In genomic region chr1:47186267-47187185, GRCh38 we compare ENCODE assay signal across 17 cellular contexts. TPM values are rescaled to one million over a fixed set of nuclear protein-coding genes. Genes with fewer than 3 reads are reported as not detected.
"Had no signal": no experiment of that assay in that cellular context is flagged by ENCODE, and none has a peak within 500 bp of the region (broad histone marks: within the 10 kb centered on the region; RNA-seq: fewer than 3 reads in every experiment).

No MANE protein-coding gene starts in this region.

- FAIRE-seq: colon, endothelial cell of umbilical vein, urothelium cell line had no signal

- H3K27ac ChIP-seq: adrenal gland, VCaP had no signal

- H3K36me3 ChIP-seq: adrenal gland had no signal

- H3K9me3 Mint-ChIP-seq: activated naive CD4-positive, alpha-beta T cell treated with anti-CD3 and anti-CD28 coated beads for 36 hours; activated T-cell treated with anti-CD3 and anti-CD28 coated beads, Interleukin-2, amount 50 U/mL, for 72 hours; naive thymus-derived CD8-positive, alpha-beta T cell had no signal

- DNase-seq: activated CD4-positive, alpha-beta T cell treated with anti-CD3 and anti-CD28 coated beads for 4 hours; activated naive CD4-positive, alpha-beta T cell treated with anti-CD3 and anti-CD28 coated beads for 36 hours; activated T-cell treated with anti-CD3 and anti-CD28 coated beads, Interleukin-2, amount 50 U/mL, for 72 hours; occipital lobe; stimulated activated CD4-positive, alpha-beta T cell treated with anti-CD3 and anti-CD28 coated beads, Interleukin-2, amount 100 ng/mL, for 48 hours; stimulated activated naive CD8-positive, alpha-beta T cell treated with anti-CD3 and anti-CD28 coated beads, Interleukin-15, Interleukin-2, amounts not matched to agents 100 U/mL and 50 U/mL, for 24 hours; T-helper 1 cell had no signal

- H3K9me3 ChIP-seq: adrenal gland had no signal

- H3K36me3 Mint-ChIP-seq: naive thymus-derived CD8-positive, alpha-beta T cell had no signal

- ATAC-seq: activated T-cell treated with anti-CD3 and anti-CD28 coated beads, Interleukin-2, amount 50 U/mL, for 72 hours; naive thymus-derived CD8-positive, alpha-beta T cell; stimulated activated naive CD8-positive, alpha-beta T cell treated with anti-CD3 and anti-CD28 coated beads, Interleukin-15, Interleukin-2, amounts not matched to agents 100 U/mL and 50 U/mL, for 24 hours had no signal

- H3K27ac Mint-ChIP-seq: activated naive CD4-positive, alpha-beta T cell treated with anti-CD3 and anti-CD28 coated beads for 36 hours; activated T-cell treated with anti-CD3 and anti-CD28 coated beads, Interleukin-2, amount 50 U/mL, for 72 hours had no signal

- H3K4me3 ChIP-seq: adrenal gland had no signal

- H3K4me3 Mint-ChIP-seq: activated naive CD4-positive, alpha-beta T cell treated with anti-CD3 and anti-CD28 coated beads for 36 hours; activated T-cell treated with anti-CD3 and anti-CD28 coated beads, Interleukin-2, amount 50 U/mL, for 72 hours; naive thymus-derived CD8-positive, alpha-beta T cell had no signal

- H3K4me1 Mint-ChIP-seq: naive thymus-derived CD8-positive, alpha-beta T cell had no signal

RNA-seq across cellular contexts. Expression of gene PDZK1IP1, which starts 3.3 kb away (rescaled TPM):
- total RNA-seq: activated naive CD4-positive, alpha-beta T cell treated with anti-CD3 and anti-CD28 coated beads for 36 hours; activated T-cell treated with anti-CD3 and anti-CD28 coated beads, Interleukin-2, amount 50 U/mL, for 72 hours; cardiac septum; endothelial cell of umbilical vein; lung microvascular endothelial cell; naive thymus-derived CD8-positive, alpha-beta T cell; occipital lobe; temporal lobe had no signal
- polyA plus RNA-seq: naive thymus-derived CD8-positive, alpha-beta T cell had no signal

RNA-seq across cellular contexts. Expression of gene TAL1, which starts 45.5 kb away (rescaled TPM):
- total RNA-seq: activated naive CD4-positive, alpha-beta T cell treated with anti-CD3 and anti-CD28 coated beads for 36 hours; naive thymus-derived CD8-positive, alpha-beta T cell had no signal
- polyA plus RNA-seq: naive thymus-derived CD8-positive, alpha-beta T cell had no signal

RNA-seq across cellular contexts. Expression of gene CYP4A22, which starts 49.3 kb away (rescaled TPM):
- total RNA-seq: activated naive CD4-positive, alpha-beta T cell treated with anti-CD3 and anti-CD28 coated beads for 36 hours; activated T-cell treated with anti-CD3 and anti-CD28 coated beads, Interleukin-2, amount 50 U/mL, for 72 hours; adrenal gland; cardiac septum; endothelial cell of umbilical vein; lung microvascular endothelial cell; mononuclear cell; naive thymus-derived CD8-positive, alpha-beta T cell; occipital lobe; temporal lobe had no signal
- polyA plus RNA-seq: adrenal gland; endothelial cell of umbilical vein; naive thymus-derived CD8-positive, alpha-beta T cell had no signal
